23 cellular contexts compared by ENCODE assay signal in genomic region chr7:27619492-27619891, GRCh38.
"Had no signal": no experiment of that assay in that cellular context is flagged by ENCODE, and none has a peak within 500 bp of the region (broad histone marks: within the 10 kb centered on the region; RNA-seq: fewer than 3 reads in every experiment).

No MANE protein-coding gene starts in this region.

- H3K4me1 ChIP-seq: ascending aorta, body of pancreas had no signal

- H3K27me3 ChIP-seq: ascending aorta, body of pancreas had no signal

- H3K27ac ChIP-seq: ascending aorta, body of pancreas had no signal

- DNase-seq: activated CD4-positive, alpha-beta T cell treated with anti-CD3 and anti-CD28 coated beads for 48 hours; activated CD4-positive, alpha-beta T cell treated with anti-CD3 and anti-CD28 coated beads, Interleukin-2, amount 50 U/mL, for 4 hours; activated CD4-positive, CD25-positive, alpha-beta regulatory T cell treated with anti-CD3 and anti-CD28 coated beads, Interleukin-2, amount 50 U/mL, for 72 hours; activated CD8-positive, alpha-beta memory T cell treated with anti-CD3 and anti-CD28 coated beads, Interleukin-2, amount 50 U/mL, for 48 hours; activated CD8-positive, alpha-beta T cell treated with anti-CD3 and anti-CD28 coated beads, Interleukin-2, amount 10 ng/mL, durations not matched to agents 7 days and 5 days; activated effector memory CD4-positive, alpha-beta T cell treated with Interleukin-2 at 50 U/mL for 16 hours; activated naive CD4-positive, alpha-beta T cell; activated T-cell treated with anti-CD3 and anti-CD28 coated beads, Interleukin-2, amount 50 U/mL, for 1 hour; amniotic stem cell; body of pancreas; NCI-H1048; NCI-H146; NCI-H187 treated with DMSO at 0.1 percent for 48 hours; NCI-H2081 treated with DMSO at 0.1 percent for 48 hours; NCI-H226; NCI-H526; NCI-H774; NK-92 treated with Interleukin-12 subunit alpha and Interleukin-12 subunit beta, amount 100 ng/mL, for 24 hours; SHP77 treated with DMSO at 0.1 percent for 48 hours; T-helper 17 cell; T-helper 9 cell had no signal

- H3K4me3 ChIP-seq: ascending aorta, body of pancreas had no signal

- ATAC-seq: activated CD8-positive, alpha-beta T cell treated with anti-CD3 and anti-CD28 coated beads, Interleukin-2, amount 10 ng/mL, durations not matched to agents 7 days and 5 days; body of pancreas; T-helper 17 cell; WTC11 had no signal
